In genomic region chr13:26867451-26868067, GRCh38 we compare ENCODE assay signal across 10 cellular contexts.
DNase-seq lines count a peak whose midpoint lies in the region; ATAC-seq lines count a peak whose summit lies in the region.
"Had no signal": no experiment of that assay in that cellular context is flagged by ENCODE, and none has a peak within 500 bp of the region (broad histone marks: within the 10 kb centered on the region; RNA-seq: fewer than 3 reads in every experiment).

No MANE protein-coding gene starts in this region.

- in situ Hi-C loops in T47D (cut with HindIII; ENCODE audit: low pct_unique_long_range_greater_than_20kb, low sequenced_read_pairs): no loop called here

- DNase-seq in DMS53 (lab: John Stamatoyannopoulos, UW) (peak; percentile 22), DMS53 treated with DMSO at 0.1 percent for 48 hours (lab: John Stamatoyannopoulos, UW; ENCODE audit: unreplicated experiment) (no peak), LoVo (ENCODE audit: low spot score) (peak; percentile 15), T47D (ENCODE audit: low read depth in 1 of 2, low spot score in 1 of 2) (peak; percentile 31 to 41), myocyte (ENCODE audit: low read depth) (peak; percentile 55), mesenteric fat pad (ENCODE audit: low spot score) (no peak), ureter (ENCODE audit: low spot score) (no peak)
- DNase-seq: 8988T, NCI-H2107 had no signal

- no peak for ATAC-seq in GM18909 (IDR thresholded peaks at IDR 0.05; ENCODE audit: poor library complexity, unreplicated experiment)

Comparison
In these comparisons a context has a peak if more than half of its experiments do, and no peak if none do; other contexts are left out.
1. DNase-seq: peak in DMS53 (single experiment), LoVo (single experiment), T47D (2 of 2) and myocyte (single experiment); none in DMS53 treated with DMSO at 0.1 percent for 48 hours (single experiment), mesenteric fat pad (single experiment) and ureter (single experiment).